ENCODE assay signal across 8 cellular contexts in genomic region chr10:129853236-129853946, GRCh38.
A peak's percentile ranks its signal among the peaks of the same experiment; 100 is the strongest.
DNase-seq lines count a peak whose midpoint lies in the region; ATAC-seq and TF ChIP-seq lines count a peak whose summit lies in the region.

No MANE protein-coding gene starts in this region.

- no peak overlapping the region for H3K27ac Mint-ChIP-seq in activated T-cell treated with anti-CD3 and anti-CD28 coated beads, Interleukin-2, amount 50 U/mL, for 72 hours

- peak; percentile 23 for DNase-seq in AG10803 (ENCODE audit: low read depth)
- peak; percentile 38 for DNase-seq in adipocyte (ENCODE audit: low read depth)
- DNase-seq in left lobe of liver (ENCODE audit: low spot score), result peak; percentile 2
- no peak for DNase-seq in NCI-H345 treated with DMSO at 0.1 percent for 48 hours (lab: John Stamatoyannopoulos, UW; ENCODE audit: unreplicated experiment)
- no peak for DNase-seq in nucleus accumbens (lab: John Stamatoyannopoulos, UW)
- DNase-seq in NCI-H446 treated with DMSO at 0.1 percent for 48 hours (lab: John Stamatoyannopoulos, UW), result no peak
- no peak for DNase-seq in activated T-cell treated with anti-CD3 and anti-CD28 coated beads, Interleukin-2, amount 50 U/mL, for 72 hours

- no peak overlapping the region for H3K4me3 Mint-ChIP-seq in activated T-cell treated with anti-CD3 and anti-CD28 coated beads, Interleukin-2, amount 50 U/mL, for 72 hours

- H3K27me3 Mint-ChIP-seq in activated T-cell treated with anti-CD3 and anti-CD28 coated beads, Interleukin-2, amount 50 U/mL, for 72 hours (ENCODE audit: low read depth), result peaks cover 9% of the 10 kb centered on the region

- ATAC-seq in left lobe of liver, result peak; percentile 87
- ATAC-seq in activated T-cell treated with anti-CD3 and anti-CD28 coated beads, Interleukin-2, amount 50 U/mL, for 72 hours (replicated peaks in 1 of 2), result no peak

- TF ChIP-seq EP300 in Ishikawa (IDR thresholded peaks at IDR 0.05; ENCODE audit: borderline replicate concordance), result no peak

- no peaks in the 10 kb centered on the region for H3K9me3 Mint-ChIP-seq in activated T-cell treated with anti-CD3 and anti-CD28 coated beads, Interleukin-2, amount 50 U/mL, for 72 hours

- no peak overlapping the region for H3K4me3 ChIP-seq in AG10803 (ENCODE audit: low read length)
- H3K4me3 ChIP-seq in adipocyte (ENCODE audit: low read length), result no peak overlapping the region

- H3K9me3 ChIP-seq in adipocyte (ENCODE audit: control insufficient read depth, low read length), result no peaks in the 10 kb centered on the region

- no peak overlapping the region for H3K9ac ChIP-seq in adipocyte (ENCODE audit: low read length)

- peak; percentile 56 for TF ChIP-seq CTCF in AG10803 (conservative IDR thresholded peaks at IDR 0.05; ENCODE audit: low read length)

- H3K36me3 ChIP-seq in adipocyte (ENCODE audit: control insufficient read depth, insufficient read depth, low read length, severe bottlenecking), result peaks cover 28% of the 10 kb centered on the region

- no peaks in the 10 kb centered on the region for H3K4me1 Mint-ChIP-seq in activated T-cell treated with anti-CD3 and anti-CD28 coated beads, Interleukin-2, amount 50 U/mL, for 72 hours (ENCODE audit: low read depth)

- TF ChIP-seq RAD21 in Ishikawa (IDR thresholded peaks at IDR 0.05; ENCODE audit: low read depth), result peak; percentile 18; the same call in 1 of the 2 replicates

- H3K27me3 ChIP-seq in adipocyte (replicated peaks; ENCODE audit: control insufficient read depth, insufficient read depth, low read length), result no peaks in the 10 kb centered on the region

- H3K4me1 ChIP-seq in adipocyte (ENCODE audit: control insufficient read depth, insufficient read depth, low read length), result peaks cover 6% of the 10 kb centered on the region

- no peaks in the 10 kb centered on the region for H3K36me3 Mint-ChIP-seq in activated T-cell treated with anti-CD3 and anti-CD28 coated beads, Interleukin-2, amount 50 U/mL, for 72 hours (ENCODE audit: insufficient read depth in 2 of 2)

TF ChIP-seq in Ishikawa, 13 proteins besides CTCF, POLR2A, EP300 and RAD21:
- TF ChIP-seq CREB1 (IDR thresholded peaks at IDR 0.05; ENCODE audit: low read depth), result no peak

Comparison
In these comparisons a context has a peak if more than half of its experiments do, and no peak if none do; other contexts are left out.
1. DNase-seq: peak in AG10803 (single experiment), adipocyte (single experiment) and left lobe of liver (single experiment); none in NCI-H345 treated with DMSO at 0.1 percent for 48 hours (single experiment), nucleus accumbens (0 of 56), NCI-H446 treated with DMSO at 0.1 percent for 48 hours (single experiment) and activated T-cell treated with anti-CD3 and anti-CD28 coated beads, Interleukin-2, amount 50 U/mL, for 72 hours (0 of 2).